ENCODE assay signal across 21 cellular contexts in genomic region chr3:187120324-187120723, GRCh38.
"Had no signal": no experiment of that assay in that cellular context is flagged by ENCODE, and none has a peak within 500 bp of the region (broad histone marks: within the 10 kb centered on the region; RNA-seq: fewer than 3 reads in every experiment).

No MANE protein-coding gene starts in this region.

- DNase-seq: activated CD4-positive, alpha-beta T cell treated with anti-CD3 and anti-CD28 coated beads, Interleukin-2, amount 50 U/mL, for 48 hours; activated CD8-positive, alpha-beta memory T cell treated with anti-CD3 and anti-CD28 coated beads, Interleukin-2, amount 50 U/mL, for 48 hours; activated naive CD4-positive, alpha-beta T cell; activated naive CD8-positive, alpha-beta T cell treated with anti-CD3 and anti-CD28 coated beads for 36 hours; activated T-cell treated with anti-CD3 and anti-CD28 coated beads, Interleukin-2, amount 50 U/mL, for 4 hours; colonic mucosa; head of caudate nucleus; left ventricle myocardium inferior; natural killer cell; ovary; psoas muscle; stimulated activated CD4-positive, alpha-beta T cell treated with anti-CD3 and anti-CD28 coated beads, Interleukin-4, amount 100 ng/mL, for 24 hours; tibial artery had no signal

- H3K27me3 ChIP-seq: breast epithelium, colonic mucosa, esophagus muscularis mucosa, ovary, right atrium auricular region, tibial artery had no signal

- H3K36me3 ChIP-seq: breast epithelium, colonic mucosa, esophagus muscularis mucosa, left ventricle myocardium inferior, ovary, right atrium auricular region had no signal

- H3K9me3 Mint-ChIP-seq: activated naive CD8-positive, alpha-beta T cell treated with anti-CD3 and anti-CD28 coated beads for 36 hours; activated T-cell treated with anti-CD3 and anti-CD28 coated beads, Interleukin-2, amount 50 U/mL, for 4 hours; activated T-helper 2 cell treated with anti-CD3 and anti-CD28 coated beads, Interferon-gamma antibody, Interleukin-2, Interleukin-4, amounts not matched to agents 10 μg/mL and 5 μg/mL and 100 μg/mL, durations not matched to agents 14 hours and 24 hours and 36 hours; central memory CD8-positive, alpha-beta T cell; mesothelial cell of epicardium; natural killer cell; stimulated activated naive CD8-positive, alpha-beta T cell treated with anti-CD3 and anti-CD28 coated beads, Interleukin-15, Interleukin-2, amounts not matched to agents 100 ng/mL and 50 ng/mL, for 24 hours; WTC11 had no signal

- H3K27ac Mint-ChIP-seq: activated naive CD8-positive, alpha-beta T cell treated with anti-CD3 and anti-CD28 coated beads for 36 hours; activated T-helper 2 cell treated with anti-CD3 and anti-CD28 coated beads, Interferon-gamma antibody, Interleukin-2, Interleukin-4, amounts not matched to agents 10 μg/mL and 5 μg/mL and 100 μg/mL, durations not matched to agents 14 hours and 24 hours and 36 hours; mesothelial cell of epicardium; stimulated activated naive CD8-positive, alpha-beta T cell treated with anti-CD3 and anti-CD28 coated beads, Interleukin-15, Interleukin-2, amounts not matched to agents 100 ng/mL and 50 ng/mL, for 24 hours; WTC11 had no signal

- H3K9me3 ChIP-seq: breast epithelium, colonic mucosa, esophagus muscularis mucosa, left ventricle myocardium inferior, ovary, psoas muscle, right atrium auricular region, tibial artery had no signal

- H3K4me3 Mint-ChIP-seq: activated naive CD8-positive, alpha-beta T cell treated with anti-CD3 and anti-CD28 coated beads for 36 hours; activated T-cell treated with anti-CD3 and anti-CD28 coated beads, Interleukin-2, amount 50 U/mL, for 4 hours; central memory CD8-positive, alpha-beta T cell; mesothelial cell of epicardium; natural killer cell; stimulated activated naive CD8-positive, alpha-beta T cell treated with anti-CD3 and anti-CD28 coated beads, Interleukin-15, Interleukin-2, amounts not matched to agents 100 ng/mL and 50 ng/mL, for 24 hours; WTC11 had no signal

- H3K27me3 Mint-ChIP-seq: activated naive CD8-positive, alpha-beta T cell treated with anti-CD3 and anti-CD28 coated beads for 36 hours; central memory CD8-positive, alpha-beta T cell; stimulated activated naive CD8-positive, alpha-beta T cell treated with anti-CD3 and anti-CD28 coated beads, Interleukin-15, Interleukin-2, amounts not matched to agents 100 ng/mL and 50 ng/mL, for 24 hours had no signal

- H3K27ac ChIP-seq: breast epithelium, colonic mucosa, esophagus muscularis mucosa, left ventricle myocardium inferior, ovary, psoas muscle, right atrium auricular region, tibial artery had no signal

- H3K4me1 Mint-ChIP-seq: activated naive CD8-positive, alpha-beta T cell treated with anti-CD3 and anti-CD28 coated beads for 36 hours; mesothelial cell of epicardium had no signal

- H3K4me3 ChIP-seq: breast epithelium, colonic mucosa, esophagus muscularis mucosa, left ventricle myocardium inferior, ovary, psoas muscle, right atrium auricular region, tibial artery had no signal

- ATAC-seq: activated T-cell treated with anti-CD3 and anti-CD28 coated beads, Interleukin-2, amount 50 U/mL, for 4 hours; natural killer cell; psoas muscle; WTC11 had no signal
